Comparison of ENCODE assay signal across 8 cellular contexts in genomic region chr7:28956608-28957063, GRCh38. TPM values are rescaled to one million over a fixed set of nuclear protein-coding genes. Genes with fewer than 3 reads are reported as not detected.
DNase-seq lines count a peak whose midpoint lies in the region; ATAC-seq, FAIRE-seq and TF ChIP-seq lines count a peak whose summit lies in the region.

No MANE protein-coding gene starts in this region.

- no peaks in the 10 kb centered on the region for H3K4me1 ChIP-seq in ACC112 (ENCODE audit: control insufficient read depth, insufficient read depth, low read length, unreplicated experiment)
- H3K4me1 ChIP-seq in suprapubic skin, result peaks cover 45% of the 10 kb centered on the region

- H3K27me3 ChIP-seq in ACC112 (ENCODE audit: insufficient read depth, low read length) (peaks cover 55% of the 10 kb centered on the region), suprapubic skin (peaks cover 13% of the 10 kb centered on the region)

- no peaks in the 10 kb centered on the region for H3K9me3 ChIP-seq in suprapubic skin

- H3K36me3 Mint-ChIP-seq in effector memory CD8-positive, alpha-beta T cell (ENCODE audit: insufficient read depth), result no peaks in the 10 kb centered on the region

- H3K27ac ChIP-seq in ACC112 (ENCODE audit: low read depth, low read length) (no peak overlapping the region), suprapubic skin (peak overlapping the region; percentile 10)

- H3K4me3 Mint-ChIP-seq in effector memory CD8-positive, alpha-beta T cell, result peak overlapping the region in 1 of 2 donors; percentile 67

- no peak for FAIRE-seq in GM12892 (lab: Jason Lieb, UNC)

- no peaks in the 10 kb centered on the region for H3K9me3 Mint-ChIP-seq in effector memory CD8-positive, alpha-beta T cell

- intact Hi-C loops in lower leg skin (cut with DNase I; ENCODE audit: low total_unique reads), result no loop called here

- WGBS in lower leg skin, 2 donors, result 0 to 3% methylated on average over 5 to 38 of the region's 39 CpGs
- 2% methylated on average over 11 of the region's 39 CpGs for WGBS in suprapubic skin

- TF ChIP-seq EP300 in suprapubic skin (IDR thresholded peaks at IDR 0.05), result no peak

- TF ChIP-seq POLR2A in GM12892 (IDR thresholded peaks at IDR 0.05; ENCODE audit: low read depth, low read length), result no peak
- no peak for TF ChIP-seq POLR2A in lower leg skin (IDR thresholded peaks at IDR 0.05)
- no peak for TF ChIP-seq POLR2A in suprapubic skin (IDR thresholded peaks at IDR 0.05)

- H3K27ac Mint-ChIP-seq in effector memory CD8-positive, alpha-beta T cell, result no peak overlapping the region

- ATAC-seq in effector memory CD8-positive, alpha-beta T cell (replicated peaks), result peak; percentile 24
- ATAC-seq in GM19035 (IDR thresholded peaks at IDR 0.05; ENCODE audit: unreplicated experiment) (no peak), GM21529 (IDR thresholded peaks at IDR 0.05; ENCODE audit: unreplicated experiment) (no peak)

- peak in 1 of 3 donors; percentile 40 for TF ChIP-seq CTCF in lower leg skin (IDR thresholded peaks at IDR 0.05)
- peak; percentile 26 to 52 for TF ChIP-seq CTCF in suprapubic skin (IDR thresholded peaks at IDR 0.05)

- DNase-seq in GM12892 (ENCODE audit: insufficient read length) (peak; percentile 30), NOMO-1 treated with dmso at 0.1 percent for 144 hours (lab: John Stamatoyannopoulos, UW; ENCODE audit: unreplicated experiment) (peak; percentile 52), lower leg skin (ENCODE audit: low spot score in 2 of 2) (peak in 1 of 2 donors; percentile 92), suprapubic skin (ENCODE audit: low spot score in 2 of 2) (peak; percentile 78 to 79)
- no peak for DNase-seq in effector memory CD8-positive, alpha-beta T cell

- H3K27me3 Mint-ChIP-seq in effector memory CD8-positive, alpha-beta T cell, result peaks cover 73 to 92% of the 10 kb centered on the region in 2 donors

- H3K79me2 ChIP-seq in ACC112 (ENCODE audit: control insufficient read depth, insufficient read depth, low read length, unreplicated experiment), result no peaks in the 10 kb centered on the region

- H2AFZ ChIP-seq in ACC112 (ENCODE audit: low read length, unreplicated experiment), result no peak overlapping the region

- H3K4me3 ChIP-seq in ACC112 (ENCODE audit: low read depth, low read length) (peak overlapping the region; percentile 60), lower leg skin (ENCODE audit: low read depth, poor library complexity, severe bottlenecking) (peak overlapping the region; percentile 2), suprapubic skin (peak overlapping the region; percentile 57)

- H3K36me3 ChIP-seq in ACC112 (ENCODE audit: insufficient read depth, low read length) (no peaks in the 10 kb centered on the region), suprapubic skin (no peaks in the 10 kb centered on the region)

- H3K4me1 Mint-ChIP-seq in effector memory CD8-positive, alpha-beta T cell (ENCODE audit: low read depth in 2 of 2), result peaks cover 9% of the 10 kb centered on the region in 2 donors

RNA-seq across cellular contexts. Expression of gene TRIL, which starts 1.5 kb away (rescaled TPM):
- polyA plus RNA-seq in GM12892 (2012; ENCODE audit: missing spikeins), result not detected
- 1 to 10 TPM in 2 of 4 donors, under 1 TPM in 2; 0.89 to 3.9 (median 1.9) TPM for total RNA-seq in lower leg skin
- 1 to 10 TPM; 1.4 to 6.0 (median 2.9) TPM for total RNA-seq in suprapubic skin

Comparison
In these comparisons a context has a peak if more than half of its experiments do, and no peak if none do; other contexts are left out.
1. H3K4me3 ChIP-seq: peak in every context shown above with its lines; median percentile 60 in ACC112; 57 in suprapubic skin; 2 in lower leg skin.
2. DNase-seq: peak in GM12892 (single experiment), NOMO-1 treated with dmso at 0.1 percent for 144 hours (single experiment) and suprapubic skin (2 of 2); none in effector memory CD8-positive, alpha-beta T cell (0 of 3).